In genomic region chr12:46526231-46526630, GRCh38 we compare ENCODE assay signal across 19 cellular contexts.
"Had no signal": no experiment of that assay in that cellular context is flagged by ENCODE, and none has a peak within 500 bp of the region (broad histone marks: within the 10 kb centered on the region; RNA-seq: fewer than 3 reads in every experiment).

No MANE protein-coding gene starts in this region.

- ATAC-seq: left colon; naive thymus-derived CD4-positive, alpha-beta T cell; sciatic nerve; stimulated activated effector memory CD8-positive, alpha-beta T cell treated with anti-CD3 and anti-CD28 coated beads, Interleukin-12 subunit alpha, Interleukin-12 subunit beta, amount 100 ng/mL, for 72 hours; stimulated activated naive CD8-positive, alpha-beta T cell treated with anti-CD3 and anti-CD28 coated beads, Interleukin-15, Interleukin-2, amounts not matched to agents 100 U/mL and 50 U/mL, for 24 hours had no signal

- H3K9me3 Mint-ChIP-seq: stimulated activated effector memory CD8-positive, alpha-beta T cell treated with anti-CD3 and anti-CD28 coated beads, Interleukin-12 subunit alpha, Interleukin-12 subunit beta, amount 100 ng/mL, for 72 hours had no signal

- H3K36me3 Mint-ChIP-seq: stimulated activated effector memory CD8-positive, alpha-beta T cell treated with anti-CD3 and anti-CD28 coated beads, Interleukin-12 subunit alpha, Interleukin-12 subunit beta, amount 100 ng/mL, for 72 hours had no signal

- H3K27me3 Mint-ChIP-seq: memory B cell; naive thymus-derived CD4-positive, alpha-beta T cell had no signal

- DNase-seq: dermis blood vessel endothelial cell; effector memory CD4-positive, alpha-beta T cell; esophagus squamous epithelium; foreskin melanocyte; glutamatergic neuron; hypothalamus; immature natural killer cell; islet precursor cell; kidney glomerular epithelial cell; left colon; naive thymus-derived CD4-positive, alpha-beta T cell; nephron progenitor cell; nucleus accumbens; stimulated activated CD4-positive, alpha-beta T cell treated with anti-CD3 and anti-CD28 coated beads, Interleukin-2, amount 100 ng/mL, for 24 hours; stimulated activated CD4-positive, alpha-beta T cell treated with anti-CD3 and anti-CD28 coated beads, Interleukin-4, amount 100 ng/mL, for 24 hours; stimulated activated naive CD8-positive, alpha-beta T cell treated with anti-CD3 and anti-CD28 coated beads, Interleukin-15, Interleukin-2, amounts not matched to agents 100 U/mL and 50 U/mL, for 24 hours had no signal

- H3K4me3 Mint-ChIP-seq: immature natural killer cell; memory B cell; naive thymus-derived CD4-positive, alpha-beta T cell; nephron progenitor cell; stimulated activated effector memory CD8-positive, alpha-beta T cell treated with anti-CD3 and anti-CD28 coated beads, Interleukin-12 subunit alpha, Interleukin-12 subunit beta, amount 100 ng/mL, for 72 hours had no signal

- H3K27ac Mint-ChIP-seq: immature natural killer cell; memory B cell; nephron progenitor cell; stimulated activated effector memory CD8-positive, alpha-beta T cell treated with anti-CD3 and anti-CD28 coated beads, Interleukin-12 subunit alpha, Interleukin-12 subunit beta, amount 100 ng/mL, for 72 hours had no signal
